Comparison of ENCODE assay signal across 8 cellular contexts in genomic region chr9:125143377-125144090, GRCh38.
DNase-seq lines count a peak whose midpoint lies in the region; ATAC-seq, FAIRE-seq and TF ChIP-seq lines count a peak whose summit lies in the region.

TSS of gene SCAI (minus strand) at chr9:125143528. CDS start at chr9:125143437, 91 bp downstream.

- ATAC-seq in GM18909 (IDR thresholded peaks at IDR 0.05; ENCODE audit: poor library complexity, unreplicated experiment) (peak; percentile 99), HG03175 (IDR thresholded peaks at IDR 0.05; ENCODE audit: unreplicated experiment) (peak; percentile 99)

- H3K4me3 ChIP-seq in AG09309 (ENCODE audit: control insufficient read depth, low read depth, low read length) (peak within 1 kb of the TSS; percentile 77), WI38 (ENCODE audit: low read depth, low read length) (peak within 1 kb of the TSS; percentile 78)

- peak within 1 kb of the TSS; percentile 21 for H3K27ac ChIP-seq in caudate nucleus (ENCODE audit: low read depth, low read length)

- TF ChIP-seq CTCF in AG09309 (IDR thresholded peaks at IDR 0.05; ENCODE audit: control insufficient read depth, insufficient read depth, low read depth, low read length, missing control alignments) (peak; percentile 98), WI38 (IDR thresholded peaks at IDR 0.05; ENCODE audit: low read depth, low read length) (peak; percentile 99)

- peak; percentile 82 for FAIRE-seq in islet of Langerhans (lab: Jason Lieb, UNC)

- DNase-seq in AG09309 (ENCODE audit: low read depth) (peak; percentile 95), NCI-H2227 treated with DMSO at 0.1 percent for 48 hours (lab: John Stamatoyannopoulos, UW) (peak; percentile 96), caudate nucleus (lab: John Stamatoyannopoulos, UW) (peak; percentile 73 to 99 (median 98))
- DNase-seq in stimulated activated CD4-positive, alpha-beta T cell treated with anti-CD3 and anti-CD28 coated beads, Interleukin-12 subunit alpha, Interleukin-12 subunit beta, amount 100 ng/mL, for 48 hours (ENCODE audit: low read depth in 2 of 3, low spot score in 1 of 3): peak; percentile 97 to 99 (median 98)

Comparison
In these comparisons a context has a peak if more than half of its experiments do, and no peak if none do; other contexts are left out.
1. Peak in every context shown above with its lines: DNase-seq, ATAC-seq, H3K4me3 ChIP-seq and H3K27ac ChIP-seq.